25 cellular contexts compared by ENCODE assay signal in genomic region chrX:153478746-153479145, GRCh38. TPM values are rescaled to one million over a fixed set of nuclear protein-coding genes. Genes with fewer than 3 reads are reported as not detected.
DNase-seq lines count a peak whose midpoint lies in the region; ATAC-seq and TF ChIP-seq lines count a peak whose summit lies in the region.
"Had no signal": no experiment of that assay in that cellular context is flagged by ENCODE, and none has a peak within 500 bp of the region (broad histone marks: within the 10 kb centered on the region; RNA-seq: fewer than 3 reads in every experiment).

No MANE protein-coding gene starts in this region.

- no peak for TF ChIP-seq POLR2A in vagina (IDR thresholded peaks at IDR 0.05)

- H3K9me3 ChIP-seq in left ventricle myocardium inferior (replicated peaks) (no peaks in the 10 kb centered on the region), heart right ventricle (no peaks in the 10 kb centered on the region), vagina (no peaks in the 10 kb centered on the region), A673 (ENCODE audit: low read depth, low read length, poor library complexity, severe bottlenecking) (no peaks in the 10 kb centered on the region)
- H3K9me3 ChIP-seq: Peyer's patch had no signal

- POLR2A ChIA-PET in A673 (lab: Charles Lee; ENCODE audit: low non-redundant PET), result no interaction called here

- H3K36me3 Mint-ChIP-seq in nephron (ENCODE audit: low read depth), result no peaks in the 10 kb centered on the region
- H3K36me3 Mint-ChIP-seq: CD8-positive, alpha-beta T cell had no signal

- WGBS in heart right ventricle, 2 donors, result 85 to 86% methylated on average over 7 to 16 of the region's 16 CpGs

- peaks cover 11% of the 10 kb centered on the region for H3K4me1 Mint-ChIP-seq in nephron

- H3K36me3 ChIP-seq in left ventricle myocardium inferior (no peaks in the 10 kb centered on the region), heart right ventricle (no peaks in the 10 kb centered on the region), vagina (no peaks in the 10 kb centered on the region), A673 (ENCODE audit: insufficient read depth, low read length, poor library complexity, severe bottlenecking) (no peaks in the 10 kb centered on the region)
- H3K36me3 ChIP-seq: Peyer's patch had no signal

- ATAC-seq in heart right ventricle, result no peak
- no peak for ATAC-seq in GM18907 (IDR thresholded peaks at IDR 0.05; ENCODE audit: unreplicated experiment)
- ATAC-seq: CD8-positive, alpha-beta T cell had no signal

- H3K4me3 ChIP-seq in left ventricle myocardium inferior (no peak overlapping the region), heart right ventricle (no peak overlapping the region), vagina (no peak overlapping the region), A673 (ENCODE audit: low read depth, low read length, poor library complexity, severe bottlenecking) (no peak overlapping the region)
- H3K4me3 ChIP-seq: Peyer's patch had no signal

- CTCF ChIA-PET in A673 (lab: Charles Lee), result no interaction called here

- peak overlapping the region in 2 of 3 experiments; percentile 51 to 86 for H3K27ac Mint-ChIP-seq in nephron
- H3K27ac Mint-ChIP-seq: CD8-positive, alpha-beta T cell; H9 had no signal

- peaks cover 25% of the 10 kb centered on the region for H3K4me1 ChIP-seq in left ventricle myocardium inferior
- H3K4me1 ChIP-seq in heart right ventricle, result peaks cover 0 to 36% (median 15%) of the 10 kb centered on the region in 9 donors
- H3K4me1 ChIP-seq in vagina, result peaks cover 33% of the 10 kb centered on the region
- peaks cover 31% of the 10 kb centered on the region for H3K4me1 ChIP-seq in A673 (ENCODE audit: insufficient read depth, low read length, poor library complexity, severe bottlenecking)

- H3K9me3 Mint-ChIP-seq in nephron, result peaks cover 9% of the 10 kb centered on the region
- H3K9me3 Mint-ChIP-seq: CD8-positive, alpha-beta T cell had no signal

- H3K27me3 Mint-ChIP-seq in nephron (ENCODE audit: low read depth), result no peaks in the 10 kb centered on the region

- H3K27ac ChIP-seq in left ventricle myocardium inferior (replicated peaks) (peak overlapping the region; percentile 76), heart right ventricle (peak overlapping the region in 2 of 10 donors; percentile 82 to 84), vagina (peak overlapping the region; percentile 72), A673 (ENCODE audit: low read depth, low read length, poor library complexity, severe bottlenecking) (no peak overlapping the region)
- H3K27ac ChIP-seq: 22Rv1, KMS-11, Peyer's patch had no signal

- DNase-seq in left ventricle myocardium inferior, result no peak
- no peak for DNase-seq in heart right ventricle
- peak; percentile 83 for DNase-seq in epidermal melanocyte (ENCODE audit: insufficient read length, low spot score)
- no peak for DNase-seq in vagina (ENCODE audit: extremely low spot score in 2 of 2)
- DNase-seq in A673 (ENCODE audit: low spot score), result no peak
- no peak for DNase-seq in iPS-NIHi11 (ENCODE audit: low spot score)
- DNase-seq: Calu3; CD8-positive, alpha-beta T cell; DMS153; H9; MV-4-11; NCI-H1105 treated with DMSO at 0.1 percent for 48 hours; NCI-H2029 treated with DMSO at 0.1 percent for 48 hours; NCI-H226; NCI-H524; NCI-H82; Peyer's patch; Right ventricle myocardium superior had no signal

- intact Hi-C loops in left ventricle myocardium inferior (cut with micrococcal nuclease), result no loop called here
- intact Hi-C loops in heart right ventricle (cut with DNase I), result loop anchor here in 2 of 10 donors (10.0 kb wide), 2 partner anchors 524 to 534 kb away; no protein-coding TSS in a partner anchor
- intact Hi-C loops in vagina (cut with DNase I), result no loop called here
- intact Hi-C loops in A673 (cut with micrococcal nuclease; ENCODE audit: unreplicated experiment), result no loop called here

- H3K4me3 Mint-ChIP-seq in nephron, result no peak overlapping the region
- H3K4me3 Mint-ChIP-seq: CD8-positive, alpha-beta T cell; H9 had no signal

- no TSS peak for BruUV-seq in A673 (replicated peaks; lab: Mats Ljungman, UMichigan)

- no peak for TF ChIP-seq CTCF in left ventricle myocardium inferior (IDR thresholded peaks at IDR 0.05; ENCODE audit: borderline replicate concordance)
- no peak for TF ChIP-seq CTCF in heart right ventricle (IDR thresholded peaks at IDR 0.05)
- TF ChIP-seq CTCF in nephron (IDR thresholded peaks at IDR 0.05; ENCODE audit: unreplicated experiment in 3 of 3), result no peak
- no peak for TF ChIP-seq CTCF in vagina (IDR thresholded peaks at IDR 0.05)
- TF ChIP-seq CTCF in A673 (conservative IDR thresholded peaks at IDR 0.05; ENCODE audit: low read depth, low read length), result no peak

- H3K27me3 ChIP-seq in left ventricle myocardium inferior (ENCODE audit: low read depth) (no peaks in the 10 kb centered on the region), heart right ventricle (peaks cover 0 to 15% (median 0%) of the 10 kb centered on the region in 7 donors), vagina (no peaks in the 10 kb centered on the region), A673 (replicated peaks; ENCODE audit: insufficient read depth, low read depth, low read length, poor library complexity) (no peaks in the 10 kb centered on the region)
- H3K27me3 ChIP-seq: Peyer's patch had no signal

RNA-seq across cellular contexts. Expression of gene HAUS7, which starts 8.4 kb away (rescaled TPM):
- total RNA-seq in left ventricle myocardium inferior (17.0 TPM), heart right ventricle (10 to 100 TPM; 12.7 to 25.7 (median 18.2) TPM), vagina (17.7 TPM), A673 (2021) (75.3 and 82.6 TPM in 2 replicates)
- polyA plus RNA-seq in heart right ventricle, result 10 to 100 TPM; 24.3 to 45.3 TPM

RNA-seq across cellular contexts. Expression of gene BGN, which starts 16.0 kb away (rescaled TPM):
- total RNA-seq in left ventricle myocardium inferior, result 84.3 TPM
- total RNA-seq in heart right ventricle, result 100 to 1,000 TPM in 1 of 10 donors, 10 to 100 TPM in 9; 38.7 to 202 (median 62.4) TPM
- 100 to 1,000 TPM; 101 to 116 TPM for polyA plus RNA-seq in heart right ventricle
- 106 TPM for total RNA-seq in vagina
- total RNA-seq in A673 (2021), result 51.8 and 90.9 TPM in 2 replicates
- total RNA-seq: Calu3; CD8-positive, alpha-beta T cell; OCI-LY7 had no signal

RNA-seq across cellular contexts. Expression of gene TREX2, which starts 32.9 kb away (rescaled TPM):
- total RNA-seq in left ventricle myocardium inferior (not detected), heart right ventricle (under 1 TPM in 6 of 10 donors, not detected in 4; 0.20 to 0.33 (median 0.26) TPM), vagina (9.6 TPM), A673 (2021) (0.77 and 2.1 TPM in 2 replicates)
- polyA plus RNA-seq in heart right ventricle, result under 1 TPM; 0.36 to 0.44 TPM

RNA-seq across cellular contexts. Expression of gene ATP2B3, which starts 38.7 kb away (rescaled TPM):
- total RNA-seq in left ventricle myocardium inferior (not detected), heart right ventricle (not detected), vagina (0.25 TPM), A673 (2021) (0.11 and 0.42 TPM in 2 replicates)
- polyA plus RNA-seq in heart right ventricle, result not detected
- total RNA-seq: Calu3; CD8-positive, alpha-beta T cell; Daoy; HT1080; OCI-LY7; Peyer's patch; Right ventricle myocardium superior had no signal
